ENCODE assay signal across 8 cellular contexts in genomic region chr11:75280227-75280671, GRCh38. TPM values are rescaled to one million over a fixed set of nuclear protein-coding genes. Genes with fewer than 3 reads are reported as not detected.
DNase-seq lines count a peak whose midpoint lies in the region; ATAC-seq and TF ChIP-seq lines count a peak whose summit lies in the region.

No MANE protein-coding gene starts in this region.

- no peaks in the 10 kb centered on the region for H3K79me2 ChIP-seq in osteoblast (ENCODE audit: insufficient read depth, low read length)

- H3K36me3 ChIP-seq in osteoblast (ENCODE audit: insufficient read depth, low read length): no peaks in the 10 kb centered on the region

- no peak for ATAC-seq in HG02588 (IDR thresholded peaks at IDR 0.05; ENCODE audit: unreplicated experiment)

- peak; percentile 95 for TF ChIP-seq CTCF in osteoblast (IDR thresholded peaks at IDR 0.05; ENCODE audit: extremely low read depth, low read depth, low read length)

- H3K9me3 ChIP-seq in osteoblast (ENCODE audit: low read depth, low read length): no peaks in the 10 kb centered on the region

- no peak overlapping the region for H3K4me2 ChIP-seq in osteoblast (ENCODE audit: insufficient read depth, low read length)

- DNase-seq in GDM1 (lab: John Stamatoyannopoulos, UW): peak; percentile 55
- peak; percentile 51 for DNase-seq in LoVo (ENCODE audit: low spot score)
- DNase-seq in SK-MEL-5 (ENCODE audit: low read depth, low spot score): peak; percentile 86
- peak; percentile 76 for DNase-seq in activated naive CD4-positive, alpha-beta T cell treated with Interleukin-2 at 50 U/mL for 16 hours
- DNase-seq in germinal center (ENCODE audit: low spot score): peak; percentile 81
- peak; percentile 97 for DNase-seq in osteoblast (ENCODE audit: insufficient read length, low spot score, missing footprints)

- no peak overlapping the region for H3K4me3 ChIP-seq in osteoblast (ENCODE audit: insufficient read depth, low read length)

- no peaks in the 10 kb centered on the region for H3K27me3 ChIP-seq in osteoblast (ENCODE audit: insufficient read depth, low read length)

- no peaks in the 10 kb centered on the region for H3K4me1 ChIP-seq in osteoblast (ENCODE audit: insufficient read depth, low read length)

- H2AFZ ChIP-seq in osteoblast (ENCODE audit: low read length): no peak overlapping the region

- H4K20me1 ChIP-seq in osteoblast (ENCODE audit: insufficient read depth, low read length): no peaks in the 10 kb centered on the region

- H3K27ac ChIP-seq in osteoblast (ENCODE audit: low read depth, low read length): no peak overlapping the region
- H3K27ac ChIP-seq in temporal lobe (ENCODE audit: low read depth, low read length): peak overlapping the region; percentile 69

- in situ Hi-C loops in SK-MEL-5 (cut with HindIII; ENCODE audit: low pct_unique_long_range_greater_than_20kb, low sequenced_read_pairs): no loop called here

RNA-seq across cellular contexts. Expression of gene TPBGL, which starts 39.7 kb away (rescaled TPM):
- total RNA-seq in SK-MEL-5 (2014; rRNA removed; shearing (Covaris generic)): 1.4 and 2.7 TPM in 2 replicates
- 13.7 and 18.3 TPM in 2 replicates for polyA plus RNA-seq in SK-MEL-5 (2015; cell fraction: cytosol; rRNA removed)
- polyA plus RNA-seq in SK-MEL-5 (2015; cell fraction: nucleus; rRNA removed): 1.7 TPM in 2 replicates
- total RNA-seq in osteoblast (not detected in 2 replicates), temporal lobe (not detected)
